Comparison of ENCODE assay signal across 11 cellular contexts in the genomic region with DNA sequence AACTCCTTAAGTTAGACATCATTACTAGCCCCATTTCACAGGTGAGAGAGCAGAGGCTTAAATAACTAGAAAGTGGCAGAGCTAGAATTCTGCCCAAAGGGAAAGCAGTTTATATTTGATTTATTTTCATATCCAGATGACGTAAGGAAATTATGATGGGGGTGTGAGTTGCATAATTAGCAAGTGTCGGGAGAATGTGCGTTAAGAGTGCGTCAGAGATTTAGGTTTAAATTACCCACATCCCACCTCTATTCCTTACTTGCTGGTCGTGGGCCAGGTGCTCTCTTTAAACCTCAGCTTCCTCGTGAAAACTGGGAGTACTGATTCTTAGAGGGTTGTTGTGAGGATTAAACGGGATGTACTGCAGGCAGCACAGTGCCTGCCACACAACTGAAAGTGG. TPM values are rescaled to one million over a fixed set of nuclear protein-coding genes. Genes with fewer than 3 reads are reported as not detected.
DNase-seq lines count a peak whose midpoint lies in the region; ATAC-seq and TF ChIP-seq lines count a peak whose summit lies in the region.
"Had no signal": no experiment of that assay in that cellular context is flagged by ENCODE, and none has a peak within 500 bp of the region (broad histone marks: within the 10 kb centered on the region; RNA-seq: fewer than 3 reads in every experiment).

No MANE protein-coding gene starts in this region.

- no peaks in the 10 kb centered on the region for H3K27me3 ChIP-seq in GM23338 (ENCODE audit: insufficient read depth)
- H3K27me3 ChIP-seq in sigmoid colon, result no peaks in the 10 kb centered on the region
- H3K27me3 ChIP-seq: colonic mucosa had no signal

- peak overlapping the region; percentile 9; the same call in 1 of the 2 replicates for H3K27ac Mint-ChIP-seq in GM23338
- peak overlapping the region; percentile 38 for H3K27ac Mint-ChIP-seq in glutamatergic neuron (ENCODE audit: unreplicated experiment)
- H3K27ac Mint-ChIP-seq: activated CD4-positive, alpha-beta T cell treated with anti-CD3 and anti-CD28 coated beads for 36 hours; activated T-helper 17 cell treated with anti-CD3 and anti-CD28 coated beads, Interleukin-2, amount 50 U/mL, for 72 hours had no signal

- no peak for TF ChIP-seq EP300 in sigmoid colon (IDR thresholded peaks at IDR 0.05)

- no peaks in the 10 kb centered on the region for H3K9me3 ChIP-seq in sigmoid colon
- H3K9me3 ChIP-seq: colonic mucosa had no signal

- H2AFZ ChIP-seq in GM23338, result no peak overlapping the region

- 53 to 72% methylated on average over 7 of the region's 7 CpGs for WGBS in sigmoid colon, 2 donors

- no peaks in the 10 kb centered on the region for H3F3A ChIP-seq in GM23338 (replicated peaks; ENCODE audit: low read depth)

- DNase-seq in GM23338 (ENCODE audit: low spot score) (no peak), glutamatergic neuron (no peak), sigmoid colon (no peak), kidney glomerular epithelial cell (lab: John Stamatoyannopoulos, UW) (no peak), dedifferentiated amniotic fluid mesenchymal stem cell (ENCODE audit: extremely low spot score) (no peak)

- intact Hi-C loops in sigmoid colon (cut with DNase I), result loop anchor here (5.0 kb wide), 2 partner anchors 89 to 324 kb away; partner anchors contain the start of genes GTF2E1 and RABL3

- H3K4me3 ChIP-seq in GM23338 (no peak overlapping the region), sigmoid colon (no peak overlapping the region)
- H3K4me3 ChIP-seq: colonic mucosa had no signal

- no peak for TF ChIP-seq POLR2A in sigmoid colon (IDR thresholded peaks at IDR 0.05)

- H3K36me3 Mint-ChIP-seq in GM23338 (ENCODE audit: low read depth), result peaks cover 34% of the 10 kb centered on the region
- peaks cover 5% of the 10 kb centered on the region for H3K36me3 Mint-ChIP-seq in glutamatergic neuron (ENCODE audit: unreplicated experiment)

- peaks cover 49% of the 10 kb centered on the region for H3K4me1 Mint-ChIP-seq in GM23338
- peaks cover 24% of the 10 kb centered on the region for H3K4me1 Mint-ChIP-seq in glutamatergic neuron (ENCODE audit: low read depth, unreplicated experiment)

- H3K27me3 Mint-ChIP-seq in GM23338 (ENCODE audit: insufficient read depth, low read depth, poor library complexity) (peaks cover 4% of the 10 kb centered on the region), glutamatergic neuron (ENCODE audit: unreplicated experiment) (no peaks in the 10 kb centered on the region)
- H3K27me3 Mint-ChIP-seq: activated T-helper 17 cell treated with anti-CD3 and anti-CD28 coated beads, Interleukin-2, amount 50 U/mL, for 72 hours had no signal

- peaks cover 15% of the 10 kb centered on the region; the same call in 1 of the 2 replicates for H3K4me1 ChIP-seq in GM23338 (ENCODE audit: insufficient read depth)
- peaks cover 0 to 74% (median 70%) of the 10 kb centered on the region in 4 donors for H3K4me1 ChIP-seq in sigmoid colon

- ATAC-seq in GM23338 (no peak; the same call in 2 of the 3 replicates), HG02938 (IDR thresholded peaks at IDR 0.05; ENCODE audit: unreplicated experiment) (no peak), HG03175 (IDR thresholded peaks at IDR 0.05; ENCODE audit: unreplicated experiment) (no peak)

- H4K20me1 ChIP-seq in GM23338 (replicated peaks; ENCODE audit: insufficient read depth), result peaks cover 3% of the 10 kb centered on the region; the same call in 1 of the 2 replicates

- peak overlapping the region; percentile 5; the same call in 1 of the 2 replicates for H3K4me2 ChIP-seq in GM23338

- no peak overlapping the region; the same call in 2 of the 3 replicates for H3K4me3 Mint-ChIP-seq in GM23338
- H3K4me3 Mint-ChIP-seq in glutamatergic neuron (ENCODE audit: unreplicated experiment), result peak overlapping the region; percentile 10

- H3K27ac ChIP-seq in GM23338 (ENCODE audit: low read depth), result no peak overlapping the region
- H3K27ac ChIP-seq in VCaP, result peak overlapping the region; percentile 84
- peak overlapping the region; percentile 79 to 96 (median 85) for H3K27ac ChIP-seq in sigmoid colon

- no peaks in the 10 kb centered on the region for H3K9me2 ChIP-seq in GM23338 (ENCODE audit: insufficient read depth)

- H3K79me2 ChIP-seq in GM23338 (replicated peaks; ENCODE audit: insufficient read depth), result no peaks in the 10 kb centered on the region; the same call in 1 of the 2 replicates

- H3K36me3 ChIP-seq in GM23338 (ENCODE audit: insufficient read depth), result 0 out of 2 replicates have a peak, but pooled peaks cover under 1% of the 10 kb centered on the region
- H3K36me3 ChIP-seq in sigmoid colon, result peaks cover 0 to 10% (median 7%) of the 10 kb centered on the region in 4 donors
- H3K36me3 ChIP-seq: colonic mucosa had no signal

- TF ChIP-seq CTCF in GM23338 (conservative IDR thresholded peaks at IDR 0.05; ENCODE audit: low read depth in 2 of 2) (no peak), VCaP (conservative IDR thresholded peaks at IDR 0.05) (no peak), glutamatergic neuron (IDR thresholded peaks at IDR 0.05; ENCODE audit: partially characterized antibody, unreplicated experiment) (no peak), sigmoid colon (IDR thresholded peaks at IDR 0.05) (no peak)

- H3K9me3 Mint-ChIP-seq in GM23338, result no peaks in the 10 kb centered on the region; the same call in 2 of the 3 replicates
- H3K9me3 Mint-ChIP-seq in glutamatergic neuron (ENCODE audit: unreplicated experiment), result peaks cover 2% of the 10 kb centered on the region
- H3K9me3 Mint-ChIP-seq: activated T-helper 17 cell treated with anti-CD3 and anti-CD28 coated beads, Interleukin-2, amount 50 U/mL, for 72 hours had no signal

TF ChIP-seq in GM23338, 12 proteins besides CTCF, POLR2A, EP300 and RAD21:
- TF ChIP-seq EZH2 (IDR thresholded peaks at IDR 0.05; ENCODE audit: low read depth, unreplicated experiment) (no peak), NANOG (IDR thresholded peaks at IDR 0.05; ENCODE audit: borderline replicate concordance) (no peak)
- TF ChIP-seq, protein P1, sequence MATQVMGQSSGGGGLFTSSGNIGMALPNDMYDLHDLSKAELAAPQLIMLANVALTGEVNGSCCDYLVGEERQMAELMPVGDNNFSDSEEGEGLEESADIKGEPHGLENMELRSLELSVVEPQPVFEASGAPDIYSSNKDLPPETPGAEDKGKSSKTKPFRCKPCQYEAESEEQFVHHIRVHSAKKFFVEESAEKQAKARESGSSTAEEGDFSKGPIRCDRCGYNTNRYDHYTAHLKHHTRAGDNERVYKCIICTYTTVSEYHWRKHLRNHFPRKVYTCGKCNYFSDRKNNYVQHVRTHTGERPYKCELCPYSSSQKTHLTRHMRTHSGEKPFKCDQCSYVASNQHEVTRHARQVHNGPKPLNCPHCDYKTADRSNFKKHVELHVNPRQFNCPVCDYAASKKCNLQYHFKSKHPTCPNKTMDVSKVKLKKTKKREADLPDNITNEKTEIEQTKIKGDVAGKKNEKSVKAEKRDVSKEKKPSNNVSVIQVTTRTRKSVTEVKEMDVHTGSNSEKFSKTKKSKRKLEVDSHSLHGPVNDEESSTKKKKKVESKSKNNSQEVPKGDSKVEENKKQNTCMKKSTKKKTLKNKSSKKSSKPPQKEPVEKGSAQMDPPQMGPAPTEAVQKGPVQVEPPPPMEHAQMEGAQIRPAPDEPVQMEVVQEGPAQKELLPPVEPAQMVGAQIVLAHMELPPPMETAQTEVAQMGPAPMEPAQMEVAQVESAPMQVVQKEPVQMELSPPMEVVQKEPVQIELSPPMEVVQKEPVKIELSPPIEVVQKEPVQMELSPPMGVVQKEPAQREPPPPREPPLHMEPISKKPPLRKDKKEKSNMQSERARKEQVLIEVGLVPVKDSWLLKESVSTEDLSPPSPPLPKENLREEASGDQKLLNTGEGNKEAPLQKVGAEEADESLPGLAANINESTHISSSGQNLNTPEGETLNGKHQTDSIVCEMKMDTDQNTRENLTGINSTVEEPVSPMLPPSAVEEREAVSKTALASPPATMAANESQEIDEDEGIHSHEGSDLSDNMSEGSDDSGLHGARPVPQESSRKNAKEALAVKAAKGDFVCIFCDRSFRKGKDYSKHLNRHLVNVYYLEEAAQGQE (IDR thresholded peaks at IDR 0.05; ENCODE audit: unreplicated experiment), result no peak

RNA-seq across cellular contexts. Expression of gene FSTL1, which starts 32.3 kb away (rescaled TPM):
- total RNA-seq in GM23338 (2014; rRNA removed; shearing (Covaris generic)), result 258 and 272 TPM in 2 replicates
- 49.1 and 50.8 TPM in 2 replicates for polyA plus RNA-seq in GM23338 (2016; fragmentation: Nextera tagmentation; extraction: Ambion mirVana)
- total RNA-seq in glutamatergic neuron (ENCODE audit: unreplicated experiment), result 206 TPM
- total RNA-seq in sigmoid colon, result 100 to 1,000 TPM; 266 to 653 (median 320) TPM
- 10 to 100 TPM in 2 of 3 donors, 1 to 10 TPM in 1; 8.1 to 56.2 (median 24.6) TPM for polyA plus RNA-seq in sigmoid colon
